In genomic region chr10:69092959-69093850, GRCh38 we compare ENCODE assay signal across 8 cellular contexts. TPM values are rescaled to one million over a fixed set of nuclear protein-coding genes. Genes with fewer than 3 reads are reported as not detected.
DNase-seq lines count a peak whose midpoint lies in the region; ATAC-seq and TF ChIP-seq lines count a peak whose summit lies in the region.

No MANE protein-coding gene starts in this region.

- H3K27ac ChIP-seq in ascending aorta (peak overlapping the region in 1 of 2 donors; percentile 9), hepatocyte (no peak overlapping the region)

- no peak overlapping the region for H2AFZ ChIP-seq in hepatocyte

- H3K36me3 ChIP-seq in ascending aorta, result peaks cover 0 to 1% of the 10 kb centered on the region in 2 donors
- no peaks in the 10 kb centered on the region for H3K36me3 ChIP-seq in hepatocyte (replicated peaks; ENCODE audit: insufficient read depth, low read depth)

- peak overlapping the region; percentile 100 for H3K27ac Mint-ChIP-seq in T-helper 17 cell

- H3K4me1 ChIP-seq in ascending aorta, result peaks cover 0 to 4% of the 10 kb centered on the region in 2 donors
- no peaks in the 10 kb centered on the region for H3K4me1 ChIP-seq in hepatocyte (ENCODE audit: insufficient read depth)

- H3K27me3 Mint-ChIP-seq in T-helper 17 cell, result no peaks in the 10 kb centered on the region

- intact Hi-C loops in ascending aorta (cut with DNase I), result loop anchor here (1.0 to 2.0 kb wide), 3 partner anchors 88 to 136 kb away; partner anchors contain the start of genes DDX21 and KIFBP

- H3K9me3 ChIP-seq in T-helper 17 cell (ENCODE audit: control insufficient read depth, low read length, poor library complexity, severe bottlenecking) (peaks cover 2% of the 10 kb centered on the region), ascending aorta (no peaks in the 10 kb centered on the region), hepatocyte (ENCODE audit: low read depth) (no peaks in the 10 kb centered on the region)

- H3K9me2 ChIP-seq in hepatocyte (replicated peaks; ENCODE audit: insufficient read depth), result no peaks in the 10 kb centered on the region

- H3K4me3 ChIP-seq in ascending aorta (peak overlapping the region in 1 of 2 donors; percentile 65), hepatocyte (no peak overlapping the region)

- H3K4me1 Mint-ChIP-seq in T-helper 17 cell, result peaks cover 31% of the 10 kb centered on the region

- WGBS in hepatocyte (ENCODE audit: low lambda C conversion rate, missing lambda C conversion rate), result 57% methylated on average over 17 of the region's 17 CpGs

- peak; percentile 77 to 81 (median 81) for TF ChIP-seq CTCF in ascending aorta (IDR thresholded peaks at IDR 0.05)
- TF ChIP-seq CTCF in hepatocyte (IDR thresholded peaks at IDR 0.05; ENCODE audit: poor library complexity), result peak; percentile 72

- H3K4me2 ChIP-seq in hepatocyte, result no peak overlapping the region

- H4K20me1 ChIP-seq in hepatocyte (ENCODE audit: insufficient read depth, poor library complexity, severe bottlenecking), result no peaks in the 10 kb centered on the region

- H3K36me3 Mint-ChIP-seq in T-helper 17 cell (ENCODE audit: low read depth), result peaks cover 5% of the 10 kb centered on the region

- H3K4me3 Mint-ChIP-seq in T-helper 17 cell, result peak overlapping the region; percentile 81

- peak; percentile 65 to 71 for DNase-seq in AML-193 (lab: John Stamatoyannopoulos, UW)
- DNase-seq in NCI-H146 treated with DMSO at 0.1 percent for 48 hours (lab: John Stamatoyannopoulos, UW; ENCODE audit: unreplicated experiment), result peak; percentile 82
- peak; percentile 46 to 76 (median 55) for DNase-seq in T-helper 17 cell
- DNase-seq in ascending aorta (ENCODE audit: low spot score in 2 of 2), result peak in 1 of 2 donors; percentile 93
- DNase-seq in hepatocyte (ENCODE audit: low spot score), result peak; percentile 82
- peak; percentile 77 for DNase-seq in smooth muscle cell of the brain vasculature (ENCODE audit: low read depth, low spot score)

- peak; percentile 32 for ATAC-seq in GM19463 (IDR thresholded peaks at IDR 0.05; ENCODE audit: unreplicated experiment)
- peak; percentile 44 for ATAC-seq in T-helper 17 cell
- no peak for ATAC-seq in GM21381 (IDR thresholded peaks at IDR 0.05; ENCODE audit: unreplicated experiment)

- H3K27me3 ChIP-seq in ascending aorta (no peaks in the 10 kb centered on the region), hepatocyte (no peaks in the 10 kb centered on the region)

- H3K79me2 ChIP-seq in hepatocyte, result no peaks in the 10 kb centered on the region

RNA-seq across cellular contexts. Expression of gene SRGN, which starts 5.3 kb away (rescaled TPM):
- total RNA-seq in T-helper 17 cell (100 to 1,000 TPM; 382 to 467 TPM), ascending aorta (155 TPM), hepatocyte (0.68 and 2.5 TPM in 2 replicates)
- 0.36 TPM in 1 of 2 replicates, not detected in the other for polyA plus RNA-seq in hepatocyte

RNA-seq across cellular contexts. Expression of gene VPS26A, which starts 30.8 kb away (rescaled TPM):
- 10 to 100 TPM; 28.7 to 36.7 TPM for total RNA-seq in T-helper 17 cell
- total RNA-seq in ascending aorta, result 26.0 TPM
- 51.7 and 57.6 TPM in 2 replicates for total RNA-seq in hepatocyte
- 58.7 and 71.2 TPM in 2 replicates for polyA plus RNA-seq in hepatocyte

Comparison
In these comparisons a context has a peak if more than half of its experiments do, and no peak if none do; other contexts are left out.
1. RNA of gene SRGN, which starts 5.3 kb away (total RNA-seq): 382 to 467 TPM in T-helper 17 cell and 155 TPM in ascending aorta (single experiment); 0.68 to 2.5 TPM in hepatocyte; every median in the first group is over 10 times any median in the second.